Comparison of ENCODE assay signal across 26 cellular contexts in the genomic region with DNA sequence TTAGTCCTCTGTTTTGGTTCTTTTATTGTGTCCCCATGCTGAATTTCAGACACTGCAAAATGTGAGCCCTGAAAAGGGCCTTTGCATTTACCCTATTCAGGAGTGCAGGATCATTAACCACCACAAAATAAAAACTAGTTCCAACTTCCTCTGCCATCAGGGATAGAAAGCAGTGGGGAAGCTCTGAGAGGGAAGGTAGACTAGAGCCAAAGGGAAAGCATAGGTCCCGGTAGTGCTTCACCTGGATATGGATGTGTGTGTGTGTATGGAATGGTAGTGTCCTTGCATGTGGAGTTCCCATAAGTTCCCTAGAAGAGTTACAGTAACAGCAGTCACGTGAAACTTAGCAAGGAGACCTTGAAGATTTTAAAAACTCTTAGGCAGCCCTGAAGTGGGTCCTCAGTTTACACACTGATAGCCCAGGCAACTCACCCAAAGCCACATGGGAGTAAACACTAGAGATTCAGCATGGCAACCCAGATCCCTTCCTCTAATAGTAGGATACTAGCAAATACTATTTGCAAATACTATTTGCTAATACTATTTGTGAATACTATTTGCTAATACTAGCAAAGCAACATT.
DNase-seq lines count a peak whose midpoint lies in the region; TF ChIP-seq lines count a peak whose summit lies in the region.
"Had no signal": no experiment of that assay in that cellular context is flagged by ENCODE, and none has a peak within 500 bp of the region (broad histone marks: within the 10 kb centered on the region; RNA-seq: fewer than 3 reads in every experiment).

No MANE protein-coding gene starts in this region.

- H3K9me3 Mint-ChIP-seq in activated naive CD4-positive, alpha-beta T cell treated with anti-CD3 and anti-CD28 coated beads, Interleukin-2, amount 50 U/mL, for 24 hours, result no peaks in the 10 kb centered on the region
- H3K9me3 Mint-ChIP-seq in activated naive CD4-positive, alpha-beta T cell treated with anti-CD3 and anti-CD28 coated beads, Interleukin-2, amount 10 ng/mL, durations not matched to agents 7 days and 5 days, result no peaks in the 10 kb centered on the region
- no peaks in the 10 kb centered on the region for H3K9me3 Mint-ChIP-seq in osteocyte (ENCODE audit: unreplicated experiment)
- H3K9me3 Mint-ChIP-seq: activated CD4-positive, alpha-beta memory T cell treated with anti-CD3 and anti-CD28 coated beads, Interleukin-2, amount 10 ng/mL, durations not matched to agents 7 days and 5 days; dendritic cell treated with granulocyte-macrophage colony-stimulating factor and Interleukin-4, amounts not matched to agents 40 ng/mL and 50 ng/mL, for 4 days had no signal

- H3K4me2 ChIP-seq in hepatocyte, result peak overlapping the region; percentile 10

- H3K27ac ChIP-seq in hepatocyte, result no peak overlapping the region
- H3K27ac ChIP-seq: 22Rv1, adrenal gland, cardiac muscle cell, neutrophil, tibial artery had no signal

- H3K36me3 Mint-ChIP-seq in activated naive CD4-positive, alpha-beta T cell treated with anti-CD3 and anti-CD28 coated beads, Interleukin-2, amount 50 U/mL, for 24 hours, result peaks cover 29% of the 10 kb centered on the region
- no peaks in the 10 kb centered on the region for H3K36me3 Mint-ChIP-seq in activated naive CD4-positive, alpha-beta T cell treated with anti-CD3 and anti-CD28 coated beads, Interleukin-2, amount 10 ng/mL, durations not matched to agents 7 days and 5 days
- no peaks in the 10 kb centered on the region for H3K36me3 Mint-ChIP-seq in osteocyte (ENCODE audit: unreplicated experiment)

- H3K4me3 ChIP-seq in hepatocyte, result no peak overlapping the region
- H3K4me3 ChIP-seq: adrenal gland, cardiac muscle cell, tibial artery had no signal

- no peaks in the 10 kb centered on the region for H3K36me3 ChIP-seq in hepatocyte (replicated peaks; ENCODE audit: insufficient read depth, low read depth)
- H3K36me3 ChIP-seq: adrenal gland, cardiac muscle cell, neutrophil, tibial artery had no signal

- peaks cover 3% of the 10 kb centered on the region for H3K27me3 Mint-ChIP-seq in activated naive CD4-positive, alpha-beta T cell treated with anti-CD3 and anti-CD28 coated beads, Interleukin-2, amount 50 U/mL, for 24 hours
- H3K27me3 Mint-ChIP-seq in activated naive CD4-positive, alpha-beta T cell treated with anti-CD3 and anti-CD28 coated beads, Interleukin-2, amount 10 ng/mL, durations not matched to agents 7 days and 5 days, result peaks cover 6% of the 10 kb centered on the region
- peaks cover 24% of the 10 kb centered on the region for H3K27me3 Mint-ChIP-seq in osteocyte (ENCODE audit: unreplicated experiment)

- no peak for DNase-seq in activated naive CD4-positive, alpha-beta T cell treated with anti-CD3 and anti-CD28 coated beads, Interleukin-2, amount 10 ng/mL, durations not matched to agents 7 days and 5 days
- DNase-seq in astrocyte of the hippocampus (ENCODE audit: low read depth, low spot score) (peak; percentile 24), hepatocyte (ENCODE audit: low spot score) (no peak), AML-193 (lab: John Stamatoyannopoulos, UW) (no peak), kidney glomerular epithelial cell (lab: John Stamatoyannopoulos, UW) (no peak), DMS79 (lab: John Stamatoyannopoulos, UW) (no peak), osteocyte (ENCODE audit: extremely low spot score, unreplicated experiment) (no peak)
- DNase-seq: activated CD4-positive, alpha-beta memory T cell treated with anti-CD3 and anti-CD28 coated beads, Interleukin-2, amount 10 ng/mL, durations not matched to agents 7 days and 5 days; activated effector memory CD4-positive, alpha-beta T cell treated with anti-CD3 and anti-CD28 coated beads, Interleukin-2, amount 50 U/mL, for 16 hours; adrenal gland; COR-L47; hypothalamus; MM.1S; NCI-H1436 treated with DMSO at 0.1 percent for 48 hours; NCI-H2171; NCI-H524 treated with DMSO at 0.1 percent for 48 hours; retina; stimulated activated CD4-positive, alpha-beta T cell treated with anti-CD3 and anti-CD28 coated beads, Interleukin-12 subunit alpha, Interleukin-12 subunit beta, amount 100 ng/mL, for 4 hours; stimulated activated CD4-positive, alpha-beta T cell treated with anti-CD3 and anti-CD28 coated beads, Interleukin-4, amount 100 ng/mL, for 4 hours; stimulated activated naive CD8-positive, alpha-beta T cell treated with anti-CD3 and anti-CD28 coated beads, Interleukin-15, Interleukin-2, amounts not matched to agents 100 U/mL and 50 U/mL, for 24 hours; tibial artery had no signal

- H2AFZ ChIP-seq in hepatocyte, result no peak overlapping the region

- peaks cover 54% of the 10 kb centered on the region for H3K79me2 ChIP-seq in hepatocyte

- no peaks in the 10 kb centered on the region for H4K20me1 ChIP-seq in hepatocyte (ENCODE audit: insufficient read depth, poor library complexity, severe bottlenecking)

- peak overlapping the region; percentile 36 for H3K27ac Mint-ChIP-seq in activated naive CD4-positive, alpha-beta T cell treated with anti-CD3 and anti-CD28 coated beads, Interleukin-2, amount 50 U/mL, for 24 hours
- H3K27ac Mint-ChIP-seq in activated naive CD4-positive, alpha-beta T cell treated with anti-CD3 and anti-CD28 coated beads, Interleukin-2, amount 10 ng/mL, durations not matched to agents 7 days and 5 days, result no peak overlapping the region
- H3K27ac Mint-ChIP-seq in osteocyte (ENCODE audit: unreplicated experiment), result no peak overlapping the region
- H3K27ac Mint-ChIP-seq: activated CD4-positive, alpha-beta memory T cell treated with anti-CD3 and anti-CD28 coated beads, Interleukin-2, amount 10 ng/mL, durations not matched to agents 7 days and 5 days; dendritic cell treated with granulocyte-macrophage colony-stimulating factor and Interleukin-4, amounts not matched to agents 40 ng/mL and 50 ng/mL, for 4 days had no signal

- peaks cover 5% of the 10 kb centered on the region for H3K27me3 ChIP-seq in hepatocyte

- H3K4me1 ChIP-seq in hepatocyte (ENCODE audit: insufficient read depth), result no peaks in the 10 kb centered on the region
- H3K4me1 ChIP-seq: adrenal gland had no signal

- no peaks in the 10 kb centered on the region for H3K9me2 ChIP-seq in hepatocyte (replicated peaks; ENCODE audit: insufficient read depth)

- no peaks in the 10 kb centered on the region for H3K9me3 ChIP-seq in hepatocyte (ENCODE audit: low read depth)
- H3K9me3 ChIP-seq: adrenal gland, neutrophil, tibial artery had no signal

- TF ChIP-seq CTCF in hepatocyte (IDR thresholded peaks at IDR 0.05; ENCODE audit: poor library complexity) (no peak), osteocyte (IDR thresholded peaks at IDR 0.05) (no peak)

- peak overlapping the region; percentile 47 for H3K4me3 Mint-ChIP-seq in activated naive CD4-positive, alpha-beta T cell treated with anti-CD3 and anti-CD28 coated beads, Interleukin-2, amount 50 U/mL, for 24 hours
- H3K4me3 Mint-ChIP-seq in activated naive CD4-positive, alpha-beta T cell treated with anti-CD3 and anti-CD28 coated beads, Interleukin-2, amount 10 ng/mL, durations not matched to agents 7 days and 5 days, result no peak overlapping the region
- H3K4me3 Mint-ChIP-seq in osteocyte (ENCODE audit: unreplicated experiment), result no peak overlapping the region
- H3K4me3 Mint-ChIP-seq: activated CD4-positive, alpha-beta memory T cell treated with anti-CD3 and anti-CD28 coated beads, Interleukin-2, amount 10 ng/mL, durations not matched to agents 7 days and 5 days; dendritic cell treated with granulocyte-macrophage colony-stimulating factor and Interleukin-4, amounts not matched to agents 40 ng/mL and 50 ng/mL, for 4 days had no signal

- CTCF ChIA-PET in activated naive CD4-positive, alpha-beta T cell treated with anti-CD3 and anti-CD28 coated beads, Interleukin-2, amount 10 ng/mL, durations not matched to agents 7 days and 5 days (lab: Charles Lee), result no interaction called here

- 64% methylated on average over 2 of the region's 2 CpGs for WGBS in hepatocyte (ENCODE audit: low lambda C conversion rate, missing lambda C conversion rate)

- H3K4me1 Mint-ChIP-seq in activated naive CD4-positive, alpha-beta T cell treated with anti-CD3 and anti-CD28 coated beads, Interleukin-2, amount 50 U/mL, for 24 hours, result peaks cover 68% of the 10 kb centered on the region
- H3K4me1 Mint-ChIP-seq in activated naive CD4-positive, alpha-beta T cell treated with anti-CD3 and anti-CD28 coated beads, Interleukin-2, amount 10 ng/mL, durations not matched to agents 7 days and 5 days, result peaks cover 16% of the 10 kb centered on the region
- peaks cover 35% of the 10 kb centered on the region for H3K4me1 Mint-ChIP-seq in osteocyte (ENCODE audit: unreplicated experiment)
- H3K4me1 Mint-ChIP-seq: activated CD4-positive, alpha-beta memory T cell treated with anti-CD3 and anti-CD28 coated beads, Interleukin-2, amount 10 ng/mL, durations not matched to agents 7 days and 5 days had no signal
